21 cellular contexts compared by ENCODE assay signal in genomic region chr10:60679388-60679987, GRCh38.
"Had no signal": no experiment of that assay in that cellular context is flagged by ENCODE, and none has a peak within 500 bp of the region (broad histone marks: within the 10 kb centered on the region; RNA-seq: fewer than 3 reads in every experiment).

No MANE protein-coding gene starts in this region.

- FAIRE-seq: endometrium, TTC549 had no signal

- ATAC-seq: activated CD8-positive, alpha-beta T cell treated with anti-CD3 and anti-CD28 coated beads, Interleukin-2, amount 10 ng/mL, durations not matched to agents 7 days and 5 days; heart right ventricle; natural killer cell; sciatic nerve had no signal

- H3K27ac ChIP-seq: heart right ventricle, WERI-Rb-1 had no signal

- H3K4me1 ChIP-seq: heart right ventricle had no signal

- DNase-seq: activated CD4-positive, alpha-beta T cell treated with anti-CD3 and anti-CD28 coated beads, Interleukin-2, amount 10 ng/mL, durations not matched to agents 7 days and 5 days; activated CD4-positive, CD25-positive, alpha-beta regulatory T cell treated with anti-CD3 and anti-CD28 coated beads, Interleukin-2, amount 50 U/mL, for 72 hours; activated CD8-positive, alpha-beta T cell treated with anti-CD3 and anti-CD28 coated beads, Interleukin-2, amount 10 ng/mL, durations not matched to agents 7 days and 5 days; activated gamma-delta T cell treated with Interleukin-2 at 50 U/mL for 16 hours; activated T-cell treated with anti-CD3 and anti-CD28 coated beads, Interleukin-2, amount 50 U/mL, for 1 hour; aorta; foreskin fibroblast; heart right ventricle; islet precursor cell; mammary epithelial cell; natural killer cell; stimulated activated CD4-positive, alpha-beta T cell treated with anti-CD3 and anti-CD28 coated beads, Interleukin-4, amount 100 ng/mL, for 1 hour; stimulated activated naive CD4-positive, alpha-beta T cell treated with Interleukin-2 at 50 U/mL for 16 hours; WERI-Rb-1 had no signal

- H3K27me3 ChIP-seq: heart right ventricle had no signal

- H3K27ac Mint-ChIP-seq: activated CD4-positive, alpha-beta T cell treated with anti-CD3 and anti-CD28 coated beads, Interleukin-2, amount 10 ng/mL, durations not matched to agents 7 days and 5 days; activated CD8-positive, alpha-beta T cell treated with anti-CD3 and anti-CD28 coated beads, Interleukin-2, amount 10 ng/mL, durations not matched to agents 7 days and 5 days; activated naive CD4-positive, alpha-beta T cell treated with anti-CD3 and anti-CD28 coated beads, Interleukin-2, amount 50 U/mL, for 24 hours; brain; mesothelial cell of epicardium; natural killer cell; T-helper 2 cell treated with Interferon-gamma antibody and Interleukin-4, amounts not matched to agents 5 μg/mL and 100 μg/mL, for 36 hours had no signal

- H3K36me3 Mint-ChIP-seq: brain, natural killer cell had no signal

- H3K4me1 Mint-ChIP-seq: natural killer cell had no signal

- H3K4me3 Mint-ChIP-seq: activated CD4-positive, alpha-beta T cell treated with anti-CD3 and anti-CD28 coated beads, Interleukin-2, amount 10 ng/mL, durations not matched to agents 7 days and 5 days; activated CD8-positive, alpha-beta T cell treated with anti-CD3 and anti-CD28 coated beads, Interleukin-2, amount 10 ng/mL, durations not matched to agents 7 days and 5 days; activated naive CD4-positive, alpha-beta T cell treated with anti-CD3 and anti-CD28 coated beads, Interleukin-2, amount 50 U/mL, for 24 hours; brain; mesothelial cell of epicardium; natural killer cell; T-helper 2 cell treated with Interferon-gamma antibody and Interleukin-4, amounts not matched to agents 5 μg/mL and 100 μg/mL, for 36 hours had no signal

- H3K4me3 ChIP-seq: heart right ventricle had no signal

- H3K9me3 Mint-ChIP-seq: natural killer cell; T-helper 2 cell treated with Interferon-gamma antibody and Interleukin-4, amounts not matched to agents 5 μg/mL and 100 μg/mL, for 36 hours had no signal

- H3K36me3 ChIP-seq: heart right ventricle, WERI-Rb-1 had no signal
